9 cellular contexts compared by ENCODE assay signal in genomic region chr18:38290229-38290628, GRCh38.
"Had no signal": no experiment of that assay in that cellular context is flagged by ENCODE, and none has a peak within 500 bp of the region (broad histone marks: within the 10 kb centered on the region; RNA-seq: fewer than 3 reads in every experiment).

No MANE protein-coding gene starts in this region.

- ATAC-seq: K562 had no signal

- H3K27ac Mint-ChIP-seq: H9 had no signal

- H3K4me1 Mint-ChIP-seq: H9 had no signal

- H3K9me3 Mint-ChIP-seq: H9 had no signal

- H3K4me3 Mint-ChIP-seq: H9 had no signal

- H3K27ac ChIP-seq: GM23248 had no signal

- H2AFZ ChIP-seq: GM23248 had no signal

- FAIRE-seq: H1, H54, HTR-8/SVneo, K562 had no signal

- DNase-seq: GM23248, H9, HCEC 1CT, IMR-90, KG1 had no signal

- H3K4me3 ChIP-seq: GM23248, K562 had no signal
